ENCODE assay signal across 19 cellular contexts in the genomic region with DNA sequence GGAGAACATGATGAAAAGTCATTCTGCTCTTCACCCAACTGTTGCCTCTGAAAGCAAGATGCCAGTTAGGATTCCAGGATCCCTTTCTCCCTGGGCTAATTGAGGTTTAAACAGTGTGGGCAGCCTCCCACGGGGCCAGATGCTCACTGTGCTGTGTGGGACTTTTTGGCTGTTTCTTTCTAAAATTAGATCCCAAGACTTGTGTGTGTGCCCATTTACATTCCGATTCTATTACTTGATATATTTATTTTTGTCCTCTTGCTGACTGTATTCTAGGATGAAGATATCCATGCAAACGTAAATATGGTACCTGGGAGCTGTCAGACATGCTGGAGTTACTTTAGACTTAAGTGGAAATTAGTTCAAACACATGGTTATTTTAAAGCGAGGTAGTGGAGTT. TPM values are rescaled to one million over a fixed set of nuclear protein-coding genes. Genes with fewer than 3 reads are reported as not detected.
A peak's percentile ranks its signal among the peaks of the same experiment; 100 is the strongest.
DNase-seq lines count a peak whose midpoint lies in the region; ATAC-seq and TF ChIP-seq lines count a peak whose summit lies in the region.
"Had no signal": no experiment of that assay in that cellular context is flagged by ENCODE, and none has a peak within 500 bp of the region (broad histone marks: within the 10 kb centered on the region; RNA-seq: fewer than 3 reads in every experiment).

No MANE protein-coding gene starts in this region.

- H3K27me3 ChIP-seq in adipocyte (replicated peaks; ENCODE audit: control insufficient read depth, insufficient read depth, low read length): no peaks in the 10 kb centered on the region
- H3K27me3 ChIP-seq in right atrium auricular region: no peaks in the 10 kb centered on the region
- H3K27me3 ChIP-seq in skeletal muscle tissue (ENCODE audit: control insufficient read depth in 3 of 3, insufficient read depth in 3 of 3, low read length in 3 of 3): no peaks in the 10 kb centered on the region
- no peaks in the 10 kb centered on the region for H3K27me3 ChIP-seq in Caco-2 (replicated peaks; ENCODE audit: control insufficient read depth, insufficient read depth, low read length)
- H3K27me3 ChIP-seq: colonic mucosa, ovary had no signal

- TF ChIP-seq CTCF in right atrium auricular region (IDR thresholded peaks at IDR 0.05) (no peak), Caco-2 (IDR thresholded peaks at IDR 0.05; ENCODE audit: insufficient read depth in 1 of 2, low read depth in 1 of 2, low read length in 1 of 2, severe bottlenecking in 1 of 2, unreplicated experiment in 1 of 2) (no peak)

- no peak for ATAC-seq in GM21737 (IDR thresholded peaks at IDR 0.05; ENCODE audit: unreplicated experiment)
- ATAC-seq: HepG2, natural killer cell, sciatic nerve had no signal

- H3K36me3 ChIP-seq in adipocyte (ENCODE audit: control insufficient read depth, insufficient read depth, low read length, severe bottlenecking) (peaks cover 10% of the 10 kb centered on the region), right atrium auricular region (peaks cover 34% of the 10 kb centered on the region), skeletal muscle tissue (ENCODE audit: control insufficient read depth in 3 of 3, insufficient read depth in 3 of 3, low read length in 3 of 3) (peaks cover 3 to 21% (median 12%) of the 10 kb centered on the region in 3 donors), Caco-2 (ENCODE audit: control insufficient read depth, insufficient read depth, low read length) (no peaks in the 10 kb centered on the region; the same call in 1 of the 2 replicates)
- H3K36me3 ChIP-seq: colonic mucosa, ovary had no signal

- H3K27ac ChIP-seq in right atrium auricular region (peak overlapping the region; percentile 60 to 94), skeletal muscle tissue (ENCODE audit: low read depth, low read length) (peak overlapping the region; percentile 77)
- H3K27ac ChIP-seq: colonic mucosa, ovary had no signal

- H3K4me3 Mint-ChIP-seq in Caco-2 (ENCODE audit: unreplicated experiment): no peak overlapping the region
- H3K4me3 Mint-ChIP-seq: activated naive CD8-positive, alpha-beta T cell; brain; natural killer cell had no signal

- no peaks in the 10 kb centered on the region for H3K9me3 Mint-ChIP-seq in Caco-2 (ENCODE audit: unreplicated experiment)
- H3K9me3 Mint-ChIP-seq: brain, natural killer cell had no signal

- H3K27ac Mint-ChIP-seq in Caco-2 (ENCODE audit: unreplicated experiment): no peak overlapping the region
- H3K27ac Mint-ChIP-seq: activated naive CD8-positive, alpha-beta T cell; natural killer cell had no signal

- intact Hi-C loops in Caco-2 (cut with micrococcal nuclease; ENCODE audit: unreplicated experiment): no loop called here

- peaks cover 56% of the 10 kb centered on the region for H3K4me1 ChIP-seq in adipocyte (ENCODE audit: control insufficient read depth, insufficient read depth, low read length)
- H3K4me1 ChIP-seq in right atrium auricular region: peaks cover 0 to 71% of the 10 kb centered on the region in 2 donors
- H3K4me1 ChIP-seq in skeletal muscle tissue (ENCODE audit: control insufficient read depth in 3 of 3, insufficient read depth in 3 of 3, low read length in 3 of 3): peaks cover 19 to 38% (median 24%) of the 10 kb centered on the region in 3 donors
- H3K4me1 ChIP-seq in Caco-2: no peaks in the 10 kb centered on the region; the same call in 1 of the 2 replicates
- H3K4me1 ChIP-seq: colonic mucosa had no signal

- H3K36me3 Mint-ChIP-seq in Caco-2 (ENCODE audit: insufficient read depth, unreplicated experiment): peaks cover 10% of the 10 kb centered on the region

- H3K9ac ChIP-seq in adipocyte (ENCODE audit: low read length) (no peak overlapping the region), skeletal muscle tissue (ENCODE audit: low read depth in 1 of 3, low read length in 3 of 3) (no peak overlapping the region)

- CTCF ChIA-PET in Caco-2 (lab: Charles Lee): no interaction called here

- POLR2A ChIA-PET in Caco-2 (lab: Charles Lee): no interaction called here

- no peaks in the 10 kb centered on the region for H3K27me3 Mint-ChIP-seq in Caco-2 (ENCODE audit: insufficient read depth, unreplicated experiment)
- H3K27me3 Mint-ChIP-seq: activated naive CD8-positive, alpha-beta T cell; brain had no signal

- peak; percentile 79 for DNase-seq in EH (ENCODE audit: low read depth)
- DNase-seq in adipocyte (ENCODE audit: low read depth): peak; percentile 18
- DNase-seq in right atrium auricular region (ENCODE audit: low spot score): no peak
- DNase-seq in Caco-2: no peak
- DNase-seq in activated effector memory CD4-positive, alpha-beta T cell treated with Interleukin-2 at 50 U/mL for 16 hours: no peak
- no peak for DNase-seq in COLO829 (ENCODE audit: low spot score)
- DNase-seq: colonic mucosa, foreskin melanocyte, kidney glomerular epithelial cell, natural killer cell, NCI-H2107, NCI-H510A treated with DMSO at 0.1 percent for 48 hours, ovary had no signal

- BruUV-seq in Caco-2 (replicated peaks; lab: Mats Ljungman, UMichigan): no TSS peak

- no peak overlapping the region for H3K4me3 ChIP-seq in adipocyte (ENCODE audit: low read length)
- H3K4me3 ChIP-seq in right atrium auricular region: no peak overlapping the region
- no peak overlapping the region for H3K4me3 ChIP-seq in skeletal muscle tissue (ENCODE audit: low read length in 3 of 3)
- no peak overlapping the region for H3K4me3 ChIP-seq in Caco-2 (ENCODE audit: low read depth, low read length)
- H3K4me3 ChIP-seq: colonic mucosa, ovary had no signal

- H3K9me3 ChIP-seq in adipocyte (ENCODE audit: control insufficient read depth, low read length) (no peaks in the 10 kb centered on the region), right atrium auricular region (no peaks in the 10 kb centered on the region), skeletal muscle tissue (ENCODE audit: control insufficient read depth in 3 of 3, low read length in 3 of 3) (no peaks in the 10 kb centered on the region), Caco-2 (no peaks in the 10 kb centered on the region)
- H3K9me3 ChIP-seq: colonic mucosa, ovary had no signal

- H3K4me1 Mint-ChIP-seq in Caco-2 (ENCODE audit: low read depth, unreplicated experiment): no peaks in the 10 kb centered on the region

RNA-seq across cellular contexts. Expression of a gene that starts 6.2 kb away (rescaled TPM):
- total RNA-seq in right atrium auricular region (10 to 100 TPM; 32.6 to 59.0 TPM), skeletal muscle tissue (18.3 TPM), Caco-2 (2022) (16.1 and 19.5 TPM in 2 replicates)

RNA-seq across cellular contexts. Expression of a gene that starts 10.0 kb away (rescaled TPM):
- total RNA-seq in right atrium auricular region (10 to 100 TPM; 17.5 to 99.1 TPM), skeletal muscle tissue (58.5 TPM), Caco-2 (2022) (10.2 and 12.4 TPM in 2 replicates)

Comparison
In these comparisons a context has a peak if more than half of its experiments do, and no peak if none do; other contexts are left out.
1. DNase-seq: peak in EH (single experiment) and adipocyte (single experiment); none in right atrium auricular region (single experiment), Caco-2 (0 of 2), activated effector memory CD4-positive, alpha-beta T cell treated with Interleukin-2 at 50 U/mL for 16 hours (single experiment) and COLO829 (single experiment).